In genomic region chr5:61667523-61668229, GRCh38 we compare ENCODE assay signal across 17 cellular contexts.
"Had no signal": no experiment of that assay in that cellular context is flagged by ENCODE, and none has a peak within 500 bp of the region (broad histone marks: within the 10 kb centered on the region; RNA-seq: fewer than 3 reads in every experiment).

No MANE protein-coding gene starts in this region.

- H3K27ac Mint-ChIP-seq: activated CD4-positive, alpha-beta T cell treated with anti-CD3 and anti-CD28 coated beads, Interleukin-2, amount 10 ng/mL, durations not matched to agents 24 days and 14 days; activated naive CD8-positive, alpha-beta T cell treated with anti-CD3 and anti-CD28 coated beads for 36 hours; activated T-cell treated with anti-CD3 and anti-CD28 coated beads, Interleukin-2, amount 50 U/mL, for 72 hours; brain; effector memory CD8-positive, alpha-beta T cell had no signal

- ATAC-seq: activated T-cell treated with anti-CD3 and anti-CD28 coated beads, Interleukin-2, amount 50 U/mL, for 72 hours; effector memory CD8-positive, alpha-beta T cell; naive thymus-derived CD4-positive, alpha-beta T cell; SK-N-SH treated with all-trans-retinoic acid at 6 μM for 48 hours had no signal

- H3K27ac ChIP-seq: epithelial cell of prostate, neutrophil, transverse colon had no signal

- H3K36me3 Mint-ChIP-seq: activated naive CD8-positive, alpha-beta T cell treated with anti-CD3 and anti-CD28 coated beads for 36 hours; brain; naive thymus-derived CD4-positive, alpha-beta T cell had no signal

- H3K4me1 Mint-ChIP-seq: activated naive CD8-positive, alpha-beta T cell treated with anti-CD3 and anti-CD28 coated beads for 36 hours had no signal

- DNase-seq: activated CD4-positive, alpha-beta T cell treated with anti-CD3 and anti-CD28 coated beads, Interleukin-2, amount 10 ng/mL, durations not matched to agents 24 days and 14 days; activated CD4-positive, CD25-positive, alpha-beta regulatory T cell; activated CD8-positive, alpha-beta memory T cell treated with anti-CD3 and anti-CD28 coated beads, Interleukin-2, amount 50 U/mL, for 48 hours; activated gamma-delta T cell treated with Interleukin-2 at 50 U/mL for 16 hours; activated naive CD8-positive, alpha-beta T cell treated with anti-CD3 and anti-CD28 coated beads for 36 hours; activated T-cell treated with anti-CD3 and anti-CD28 coated beads, Interleukin-2, amount 50 U/mL, for 72 hours; amygdala; effector memory CD8-positive, alpha-beta T cell; naive thymus-derived CD4-positive, alpha-beta T cell; retina; stimulated activated CD4-positive, alpha-beta T cell treated with anti-CD3 and anti-CD28 coated beads, Interleukin-2, amount 100 ng/mL, for 48 hours; stimulated activated naive CD4-positive, alpha-beta T cell; transverse colon had no signal

- H3K4me3 Mint-ChIP-seq: activated CD4-positive, alpha-beta T cell treated with anti-CD3 and anti-CD28 coated beads, Interleukin-2, amount 10 ng/mL, durations not matched to agents 24 days and 14 days; activated naive CD8-positive, alpha-beta T cell treated with anti-CD3 and anti-CD28 coated beads for 36 hours; activated T-cell treated with anti-CD3 and anti-CD28 coated beads, Interleukin-2, amount 50 U/mL, for 72 hours; brain; effector memory CD8-positive, alpha-beta T cell; naive thymus-derived CD4-positive, alpha-beta T cell had no signal

- H3K27me3 ChIP-seq: neutrophil, transverse colon had no signal

- H3K4me3 ChIP-seq: transverse colon had no signal

- H3K36me3 ChIP-seq: neutrophil, transverse colon had no signal

- H3K9me3 ChIP-seq: neutrophil, transverse colon had no signal

- H3K9me3 Mint-ChIP-seq: activated CD4-positive, alpha-beta T cell treated with anti-CD3 and anti-CD28 coated beads, Interleukin-2, amount 10 ng/mL, durations not matched to agents 24 days and 14 days; activated naive CD8-positive, alpha-beta T cell treated with anti-CD3 and anti-CD28 coated beads for 36 hours; activated T-cell treated with anti-CD3 and anti-CD28 coated beads, Interleukin-2, amount 50 U/mL, for 72 hours; brain; effector memory CD8-positive, alpha-beta T cell had no signal
